ENCODE assay signal across 31 cellular contexts in the genomic region with DNA sequence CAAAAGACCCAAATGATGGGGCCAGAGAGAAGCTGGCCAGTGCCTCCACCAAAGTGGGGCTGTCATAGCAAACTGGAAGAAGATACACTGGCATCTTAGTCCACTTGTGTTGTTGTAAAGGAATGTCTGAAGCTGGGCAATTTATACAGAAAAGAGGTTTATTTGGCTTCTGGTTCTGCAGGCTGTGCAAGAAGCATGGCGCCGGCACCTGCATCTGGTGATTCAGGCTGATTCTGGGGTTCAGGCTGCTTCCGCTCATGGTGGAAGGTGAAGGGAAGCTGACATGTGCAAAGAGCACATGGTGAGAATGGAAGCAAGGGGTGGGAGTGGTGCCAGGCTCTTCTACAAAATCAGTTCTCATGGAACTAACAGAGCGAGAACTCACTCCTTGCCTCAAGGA.
"Had no signal": no experiment of that assay in that cellular context is flagged by ENCODE, and none has a peak within 500 bp of the region (broad histone marks: within the 10 kb centered on the region; RNA-seq: fewer than 3 reads in every experiment).

No MANE protein-coding gene starts in this region.

- DNase-seq: kidney glomerular epithelial cell; left cardiac atrium; left ventricle myocardium superior; lower lobe of right lung; mammary epithelial cell; mesendoderm; naive B cell; nucleus accumbens; pancreas; posterior cingulate gyrus; retina; right cardiac atrium; stimulated activated CD4-positive, alpha-beta T cell treated with anti-CD3 and anti-CD28 coated beads, Interleukin-1b, Interleukin-23, amount 100 ng/mL, for 48 hours; stimulated activated CD4-positive, alpha-beta T cell treated with anti-CD3 and anti-CD28 coated beads, Interleukin-2, amount 100 ng/mL, for 48 hours; stimulated activated CD4-positive, alpha-beta T cell treated with anti-CD3 and anti-CD28 coated beads, Interleukin-4, amount 100 ng/mL, for 4 hours; stimulated activated CD8-positive, alpha-beta memory T cell treated with anti-CD3 and anti-CD28 coated beads, Interleukin-4, amount 100 ng/mL, for 48 hours; stimulated activated naive CD4-positive, alpha-beta T cell treated with Interleukin-2 at 50 U/mL for 16 hours; stimulated activated naive CD8-positive, alpha-beta T cell treated with anti-CD3 and anti-CD28 coated beads, Interleukin-15, amount 100 ng/mL, for 72 hours; substantia nigra had no signal

- H3K36me3 ChIP-seq: lower lobe of right lung, pancreas, prostate gland, tibial nerve, vagina had no signal

- H3K9me3 Mint-ChIP-seq: mesothelial cell of epicardium; natural killer cell treated with Interleukin-12 subunit alpha and Interleukin-12 subunit beta and Interleukin-15 and Interleukin-18, amount 100 ng/mL, for 72 hours; neural crest cell; stimulated activated memory B cell treated with anti-CD40 and anti-IgM and Interleukin-4, amounts not matched to agents 10 μg/mL and 1 μg/mL and 100 μg/mL, for 72 hours; stimulated activated naive CD8-positive, alpha-beta T cell treated with anti-CD3 and anti-CD28 coated beads, Interleukin-15, amount 100 ng/mL, for 72 hours; type B pancreatic cell had no signal

- H2AFZ ChIP-seq: hepatocyte had no signal

- H3K4me3 Mint-ChIP-seq: mesothelial cell of epicardium; naive B cell; natural killer cell treated with Interleukin-12 subunit alpha and Interleukin-12 subunit beta and Interleukin-15 and Interleukin-18, amount 100 ng/mL, for 72 hours; neural crest cell; stimulated activated memory B cell treated with anti-CD40 and anti-IgM and Interleukin-4, amounts not matched to agents 10 μg/mL and 1 μg/mL and 100 μg/mL, for 72 hours; stimulated activated naive CD8-positive, alpha-beta T cell treated with anti-CD3 and anti-CD28 coated beads, Interleukin-15, amount 100 ng/mL, for 72 hours; type B pancreatic cell had no signal

- H3K4me3 ChIP-seq: hepatocyte, lower lobe of right lung, pancreas, prostate gland, smooth muscle cell, tibial nerve, vagina had no signal

- H3K27me3 ChIP-seq: hepatocyte, pancreas, tibial nerve, vagina had no signal

- H3K4me1 Mint-ChIP-seq: mesothelial cell of epicardium; naive B cell; neural crest cell; stimulated activated memory B cell treated with anti-CD40 and anti-IgM and Interleukin-4, amounts not matched to agents 10 μg/mL and 1 μg/mL and 100 μg/mL, for 72 hours; stimulated activated naive CD8-positive, alpha-beta T cell treated with anti-CD3 and anti-CD28 coated beads, Interleukin-15, amount 100 ng/mL, for 72 hours had no signal

- H3K36me3 Mint-ChIP-seq: mesothelial cell of epicardium; naive B cell; natural killer cell treated with Interleukin-12 subunit alpha and Interleukin-12 subunit beta and Interleukin-15 and Interleukin-18, amount 100 ng/mL, for 72 hours; stimulated activated memory B cell treated with anti-CD40 and anti-IgM and Interleukin-4, amounts not matched to agents 10 μg/mL and 1 μg/mL and 100 μg/mL, for 72 hours; type B pancreatic cell had no signal

- H3K79me2 ChIP-seq: hepatocyte had no signal

- H3K27ac ChIP-seq: hepatocyte, lower lobe of right lung, pancreas, prostate gland, tibial nerve, vagina had no signal

- H3K4me1 ChIP-seq: lower lobe of right lung, pancreas, prostate gland had no signal

- FAIRE-seq: keratinocyte, pancreas had no signal

- H3K4me2 ChIP-seq: hepatocyte, smooth muscle cell had no signal

- H3K27ac Mint-ChIP-seq: mesothelial cell of epicardium; naive B cell; natural killer cell treated with Interleukin-12 subunit alpha and Interleukin-12 subunit beta and Interleukin-15 and Interleukin-18, amount 100 ng/mL, for 72 hours; stimulated activated memory B cell treated with anti-CD40 and anti-IgM and Interleukin-4, amounts not matched to agents 10 μg/mL and 1 μg/mL and 100 μg/mL, for 72 hours; stimulated activated naive CD8-positive, alpha-beta T cell treated with anti-CD3 and anti-CD28 coated beads, Interleukin-15, amount 100 ng/mL, for 72 hours; type B pancreatic cell had no signal

- H3K9me3 ChIP-seq: lower lobe of right lung, pancreas, prostate gland, tibial nerve, vagina had no signal

- ATAC-seq: left cardiac atrium; left lobe of liver; left ventricle myocardium superior; lower lobe of right lung; natural killer cell treated with Interleukin-12 subunit alpha and Interleukin-12 subunit beta and Interleukin-15 and Interleukin-18, amount 100 ng/mL, for 72 hours; pancreas; right cardiac atrium; stimulated activated memory B cell treated with anti-CD40 and anti-IgM and Interleukin-4, amounts not matched to agents 10 μg/mL and 1 μg/mL and 100 μg/mL, for 72 hours; stimulated activated naive CD8-positive, alpha-beta T cell treated with anti-CD3 and anti-CD28 coated beads, Interleukin-15, amount 100 ng/mL, for 72 hours had no signal
